ENCODE assay signal across 8 cellular contexts in the genomic region with DNA sequence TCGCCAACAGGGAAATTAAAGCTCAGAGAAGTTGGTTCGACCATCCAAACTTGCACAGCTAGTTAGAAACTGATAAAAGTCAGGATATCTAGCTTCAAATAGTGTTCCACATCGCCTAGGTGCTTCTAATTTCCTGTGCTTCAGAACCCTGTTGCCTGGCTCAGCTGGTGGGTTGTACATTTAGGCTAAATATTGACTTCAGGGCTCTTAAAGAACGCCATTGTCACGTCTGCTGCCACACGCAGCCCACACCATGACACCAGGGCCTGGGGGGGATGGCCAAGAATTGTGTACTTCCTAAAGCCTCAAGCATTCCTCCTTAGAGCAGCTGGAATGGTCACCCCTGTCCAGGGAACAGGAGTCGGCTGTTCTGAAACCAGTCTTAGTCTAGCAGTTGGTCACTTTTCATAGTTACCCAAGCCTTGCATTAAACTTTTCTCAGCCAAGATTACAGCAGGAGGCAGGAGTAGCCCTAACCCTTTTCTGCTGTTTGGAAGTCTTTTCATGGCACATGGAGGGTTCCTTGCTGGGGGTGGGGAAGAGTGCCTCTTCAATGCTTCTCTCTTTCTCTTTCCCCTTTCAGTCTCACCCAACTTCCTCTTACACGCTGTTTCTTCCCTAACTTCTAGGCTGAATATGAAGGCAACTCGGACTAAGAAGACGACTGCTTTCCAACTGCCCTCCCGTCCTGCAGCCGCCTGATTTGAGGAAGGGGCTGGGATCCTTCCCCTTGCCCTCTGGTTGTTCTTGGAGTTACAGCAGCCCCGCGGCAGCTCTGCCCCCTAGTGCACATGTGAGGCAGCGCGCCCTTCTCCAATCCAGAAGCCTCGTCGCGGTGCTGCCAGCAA. TPM values are rescaled to one million over a fixed set of nuclear protein-coding genes. Genes with fewer than 3 reads are reported as not detected.
DNase-seq lines count a peak whose midpoint lies in the region; ATAC-seq, FAIRE-seq and TF ChIP-seq lines count a peak whose summit lies in the region.

No MANE protein-coding gene starts in this region.

- no peak for TF ChIP-seq POLR2A in A549 (IDR thresholded peaks at IDR 0.05; ENCODE audit: low read length)

- DNase-seq in A549 (ENCODE audit: low read depth in 1 of 2, low spot score in 1 of 2) (peak; percentile 81 to 82), GM13977 (ENCODE audit: low spot score) (peak; percentile 76), NCI-H2227 (lab: John Stamatoyannopoulos, UW; ENCODE audit: unreplicated experiment) (peak; percentile 76), cerebellar cortex (ENCODE audit: low spot score) (peak; percentile 76), kidney glomerular epithelial cell (lab: John Stamatoyannopoulos, UW) (peak; percentile 70)
- peak; percentile 65 for DNase-seq in activated CD4-positive, alpha-beta T cell treated with anti-CD3 and anti-CD28 coated beads for 1 hour
- peak; percentile 59 to 74 (median 68) for DNase-seq in stimulated activated CD4-positive, alpha-beta T cell treated with anti-CD3 and anti-CD28 coated beads, Interleukin-12 subunit alpha, Interleukin-12 subunit beta, amount 100 ng/mL, for 48 hours (ENCODE audit: low read depth in 2 of 3, low spot score in 1 of 3)

- TF ChIP-seq CTCF in A549 (IDR thresholded peaks at IDR 0.05): peak; percentile 93
- TF ChIP-seq CTCF in GM13977 (IDR thresholded peaks at IDR 0.05; ENCODE audit: extremely low read depth, insufficient read depth, missing control alignments): peak; percentile 94

- peak; percentile 94 to 95 for TF ChIP-seq RAD21 in A549 (conservative IDR thresholded peaks at IDR 0.05 in 1 of 2, IDR thresholded peaks at IDR 0.05 in 1 of 2)

- POLR2A ChIA-PET in A549 (lab: Yijun Ruan, JAX): interaction anchor here (0.6 to 2.6 kb wide), 6 partner anchors 17 to 207 kb away, joined by 3 to 19 read pairs (median 6); partner anchors contain the start of genes FOS and NEK9

- TF ChIP-seq EP300 in A549 (IDR thresholded peaks at IDR 0.05): no peak

- peak overlapping the region; percentile 69 for H3K4me3 ChIP-seq in A549

- WGBS in A549 (ENCODE audit: missing lambda C conversion rate): 4% methylated on average over 19 of the region's 19 CpGs

- in situ Hi-C loops in GM13977 (cut with MboI; ENCODE audit: low pct_unique_long_range_greater_than_20kb, low sequenced_read_pairs, unreplicated experiment): no loop called here

- CTCF ChIA-PET in A549 (lab: Yijun Ruan, JAX): interaction anchor here (0.6 to 13.5 kb wide), 37 partner anchors 10 to 445 kb away, joined by 3 to 250 read pairs (median 5); partner anchors contain the start of gene NEK9

- H3K27ac ChIP-seq in A549: peak overlapping the region; percentile 89 to 90

- peaks cover 26% of the 10 kb centered on the region for H3K4me1 ChIP-seq in A549

- H3K4me2 ChIP-seq in A549: peak overlapping the region; percentile 94

- no peaks in the 10 kb centered on the region for H3K9me3 ChIP-seq in A549

- no peak for FAIRE-seq in A549 (lab: Jason Lieb, UNC)

- ATAC-seq in A549 (peak; percentile 42 to 54; a peak in 4 of 6 replicates), HG02678 (IDR thresholded peaks at IDR 0.05; ENCODE audit: unreplicated experiment) (no peak)

TF ChIP-seq in A549, 52 proteins besides CTCF, POLR2A, EP300 and RAD21:
- TF ChIP-seq FOSB (CRISPR knock-in tag; IDR thresholded peaks at IDR 0.05) (0 out of 2 replicates have a peak, but pooled peaks have one; percentile 60), MAZ (IDR thresholded peaks at IDR 0.05; ENCODE audit: borderline replicate concordance, low read depth, low read length) (0 out of 2 replicates have a peak, but pooled peaks have one; percentile 42), EHF (CRISPR knock-in tag; IDR thresholded peaks at IDR 0.05) (0 out of 2 replicates have a peak, but pooled peaks have one; percentile 47), HES2 (IDR thresholded peaks at IDR 0.05) (no peak), HOXB5 (CRISPR knock-in tag; IDR thresholded peaks at IDR 0.05) (peak; percentile 70), ATOH8 (CRISPR knock-in tag; IDR thresholded peaks at IDR 0.05; ENCODE audit: low read depth) (no peak), HOXB13 (CRISPR knock-in tag; IDR thresholded peaks at IDR 0.05; ENCODE audit: low read depth) (no peak), TP53 (CRISPR knock-in tag; IDR thresholded peaks at IDR 0.05) (0 out of 2 replicates have a peak, but pooled peaks have one; percentile 63), SMC3 (IDR thresholded peaks at IDR 0.05) (peak; percentile 95), FOXS1 (CRISPR knock-in tag; IDR thresholded peaks at IDR 0.05) (0 out of 2 replicates have a peak, but pooled peaks have one; percentile 34), GATA3 (IDR thresholded peaks at IDR 0.05; ENCODE audit: borderline replicate concordance) (no peak), HOXA7 (CRISPR knock-in tag; IDR thresholded peaks at IDR 0.05) (peak; percentile 31; the same call in 1 of the 2 replicates), NR3C1 (IDR thresholded peaks at IDR 0.05) (no peak), MAX (IDR thresholded peaks at IDR 0.05) (peak; percentile 25; the same call in 1 of the 2 replicates), RARB (CRISPR knock-in tag; IDR thresholded peaks at IDR 0.05) (peak; percentile 53; the same call in 1 of the 2 replicates)
- TF ChIP-seq, protein P1, sequence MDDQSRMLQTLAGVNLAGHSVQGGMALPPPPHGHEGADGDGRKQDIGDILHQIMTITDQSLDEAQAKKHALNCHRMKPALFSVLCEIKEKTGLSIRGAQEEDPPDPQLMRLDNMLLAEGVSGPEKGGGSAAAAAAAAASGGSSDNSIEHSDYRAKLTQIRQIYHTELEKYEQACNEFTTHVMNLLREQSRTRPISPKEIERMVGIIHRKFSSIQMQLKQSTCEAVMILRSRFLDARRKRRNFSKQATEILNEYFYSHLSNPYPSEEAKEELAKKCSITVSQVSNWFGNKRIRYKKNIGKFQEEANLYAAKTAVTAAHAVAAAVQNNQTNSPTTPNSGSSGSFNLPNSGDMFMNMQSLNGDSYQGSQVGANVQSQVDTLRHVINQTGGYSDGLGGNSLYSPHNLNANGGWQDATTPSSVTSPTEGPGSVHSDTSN (IDR thresholded peaks at IDR 0.05): no peak

RNA-seq across cellular contexts. Expression of gene FOS, which starts 17.1 kb away (rescaled TPM):
- 197 and 256 TPM in 2 replicates for polyA plus RNA-seq in A549 (2011; rRNA removed)
- polyA plus RNA-seq in A549 (2012; cell fraction: cytosol; rRNA removed): 224 and 245 TPM in 2 replicates
- 701 and 1,020 TPM in 2 replicates for polyA plus RNA-seq in A549 (2012; cell fraction: nucleus; rRNA removed)
- 2.0 to 4.2 TPM (median 2.7 TPM) in 3 replicates for polyA plus RNA-seq in A549 (2017; fragmentation: RNase III; extraction: RNeasy Plus Mini Kit Qiagen cat#74134 plus additional on column Dnase treatment)
- polyA minus RNA-seq in A549 (2011; rRNA and poly(A)+ RNA removed): 237 and 281 TPM in 2 replicates
